In the genomic region with DNA sequence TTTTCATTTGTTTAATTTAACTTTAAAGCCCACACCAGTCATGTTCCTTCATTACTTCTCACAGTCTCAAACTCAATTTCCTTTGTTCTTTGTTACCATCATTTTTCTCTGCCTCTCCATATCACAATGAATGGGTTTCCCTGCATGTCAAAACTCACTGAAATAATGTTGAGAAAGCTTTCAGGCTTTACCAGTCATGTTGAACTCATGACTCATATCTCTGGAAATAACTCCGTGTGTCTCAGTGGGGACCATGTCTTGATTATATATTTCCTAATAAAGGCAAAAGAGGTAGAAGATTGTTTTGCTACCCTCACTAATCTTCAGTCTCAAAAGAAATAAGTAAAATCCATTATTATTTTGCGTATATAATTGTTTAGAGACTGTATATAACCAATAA, we compare ENCODE assay signal across 15 cellular contexts.
DNase-seq lines count a peak whose midpoint lies in the region; ATAC-seq and TF ChIP-seq lines count a peak whose summit lies in the region.
"Had no signal": no experiment of that assay in that cellular context is flagged by ENCODE, and none has a peak within 500 bp of the region (broad histone marks: within the 10 kb centered on the region; RNA-seq: fewer than 3 reads in every experiment).

No MANE protein-coding gene starts in this region.

- H3K27ac ChIP-seq in tibial artery: peak overlapping the region; percentile 81
- H3K27ac ChIP-seq: HL-60 had no signal

- no peak overlapping the region for H3K4me3 ChIP-seq in cardiac fibroblast (replicated peaks in 1 of 2; ENCODE audit: low read depth in 2 of 2, low read length in 2 of 2)
- no peak overlapping the region for H3K4me3 ChIP-seq in tibial artery

- DNase-seq in HT1080 (ENCODE audit: low read depth) (peak; percentile 59), cardiac fibroblast (ENCODE audit: low read depth in 2 of 2) (peak; percentile 79 to 93), left ventricle myocardium superior (no peak), tibial artery (no peak), NCI-H187 (lab: John Stamatoyannopoulos, UW) (no peak), UCSD-AML1 (lab: John Stamatoyannopoulos, UW; ENCODE audit: unreplicated experiment) (no peak)
- DNase-seq in activated T-cell treated with anti-CD3 and anti-CD28 coated beads, Interleukin-2, amount 50 U/mL, for 24 hours: no peak
- DNase-seq: NCI-H1092 treated with DMSO at 0.1 percent for 48 hours, NCI-H526 treated with DMSO at 0.1 percent for 48 hours had no signal

- no peaks in the 10 kb centered on the region for H3K36me3 Mint-ChIP-seq in activated T-cell treated with anti-CD3 and anti-CD28 coated beads, Interleukin-2, amount 50 U/mL, for 24 hours (ENCODE audit: low read depth)
- H3K36me3 Mint-ChIP-seq: stimulated activated memory B cell treated with anti-CD40 and anti-IgM and Interleukin-4, amounts not matched to agents 10 μg/mL and 1 μg/mL and 100 μg/mL, for 72 hours had no signal

- no peak overlapping the region for H3K4me3 Mint-ChIP-seq in activated T-cell treated with anti-CD3 and anti-CD28 coated beads, Interleukin-2, amount 50 U/mL, for 24 hours
- H3K4me3 Mint-ChIP-seq: activated T-helper 17 cell treated with anti-CD3 and anti-CD28 coated beads, Interleukin-2, amount 50 U/mL, for 72 hours; dendritic cell treated with granulocyte-macrophage colony-stimulating factor and Interleukin-4, amounts not matched to agents 40 ng/mL and 50 ng/mL, for 4 days; stimulated activated memory B cell treated with anti-CD40 and anti-IgM and Interleukin-4, amounts not matched to agents 10 μg/mL and 1 μg/mL and 100 μg/mL, for 72 hours had no signal

- intact Hi-C loops in left ventricle myocardium superior (cut with micrococcal nuclease): no loop called here
- intact Hi-C loops in tibial artery (cut with DNase I; ENCODE audit: low total_unique reads): loop anchor here (5.0 kb wide), 1 partner anchor 873 kb away; no protein-coding TSS in a partner anchor

- H3K27me3 Mint-ChIP-seq in activated T-cell treated with anti-CD3 and anti-CD28 coated beads, Interleukin-2, amount 50 U/mL, for 24 hours: no peaks in the 10 kb centered on the region
- H3K27me3 Mint-ChIP-seq: activated T-helper 17 cell treated with anti-CD3 and anti-CD28 coated beads, Interleukin-2, amount 50 U/mL, for 72 hours; dendritic cell treated with granulocyte-macrophage colony-stimulating factor and Interleukin-4, amounts not matched to agents 40 ng/mL and 50 ng/mL, for 4 days; stimulated activated memory B cell treated with anti-CD40 and anti-IgM and Interleukin-4, amounts not matched to agents 10 μg/mL and 1 μg/mL and 100 μg/mL, for 72 hours had no signal

- no peak for TF ChIP-seq CTCF in cardiac fibroblast (IDR thresholded peaks at IDR 0.05; ENCODE audit: low read depth, low read length)
- TF ChIP-seq CTCF in tibial artery (IDR thresholded peaks at IDR 0.05): no peak

- H3K27ac Mint-ChIP-seq in activated T-cell treated with anti-CD3 and anti-CD28 coated beads, Interleukin-2, amount 50 U/mL, for 24 hours: no peak overlapping the region
- H3K27ac Mint-ChIP-seq: activated T-helper 17 cell treated with anti-CD3 and anti-CD28 coated beads, Interleukin-2, amount 50 U/mL, for 72 hours; dendritic cell treated with granulocyte-macrophage colony-stimulating factor and Interleukin-4, amounts not matched to agents 40 ng/mL and 50 ng/mL, for 4 days; stimulated activated memory B cell treated with anti-CD40 and anti-IgM and Interleukin-4, amounts not matched to agents 10 μg/mL and 1 μg/mL and 100 μg/mL, for 72 hours had no signal

- no peaks in the 10 kb centered on the region for H3K4me1 Mint-ChIP-seq in activated T-cell treated with anti-CD3 and anti-CD28 coated beads, Interleukin-2, amount 50 U/mL, for 24 hours (ENCODE audit: low read depth)
- H3K4me1 Mint-ChIP-seq: activated T-helper 17 cell treated with anti-CD3 and anti-CD28 coated beads, Interleukin-2, amount 50 U/mL, for 72 hours; stimulated activated memory B cell treated with anti-CD40 and anti-IgM and Interleukin-4, amounts not matched to agents 10 μg/mL and 1 μg/mL and 100 μg/mL, for 72 hours had no signal

- H3K36me3 ChIP-seq in tibial artery: no peaks in the 10 kb centered on the region

- no peaks in the 10 kb centered on the region for H3K9me3 ChIP-seq in tibial artery

- no peaks in the 10 kb centered on the region for H3K27me3 ChIP-seq in tibial artery

- peaks cover 0 to 59% (median 28%) of the 10 kb centered on the region in 4 donors for H3K4me1 ChIP-seq in tibial artery

- no peaks in the 10 kb centered on the region for H3K9me3 Mint-ChIP-seq in activated T-cell treated with anti-CD3 and anti-CD28 coated beads, Interleukin-2, amount 50 U/mL, for 24 hours
- H3K9me3 Mint-ChIP-seq: activated T-helper 17 cell treated with anti-CD3 and anti-CD28 coated beads, Interleukin-2, amount 50 U/mL, for 72 hours; dendritic cell treated with granulocyte-macrophage colony-stimulating factor and Interleukin-4, amounts not matched to agents 40 ng/mL and 50 ng/mL, for 4 days; stimulated activated memory B cell treated with anti-CD40 and anti-IgM and Interleukin-4, amounts not matched to agents 10 μg/mL and 1 μg/mL and 100 μg/mL, for 72 hours had no signal

- ATAC-seq in left ventricle myocardium superior (peak; percentile 70), GM21360 (IDR thresholded peaks at IDR 0.05; ENCODE audit: unreplicated experiment) (no peak)
- ATAC-seq: activated T-helper 17 cell treated with anti-CD3 and anti-CD28 coated beads, Interleukin-2, amount 50 U/mL, for 72 hours; SK-N-SH treated with all-trans-retinoic acid at 6 μM for 48 hours; stimulated activated memory B cell treated with anti-CD40 and anti-IgM and Interleukin-4, amounts not matched to agents 10 μg/mL and 1 μg/mL and 100 μg/mL, for 72 hours had no signal

Comparison
In these comparisons a context has a peak if more than half of its experiments do, and no peak if none do; other contexts are left out.
1. DNase-seq: peak in HT1080 (single experiment) and cardiac fibroblast (2 of 2); none in left ventricle myocardium superior (single experiment), tibial artery (0 of 2), NCI-H187 (0 of 2), activated T-cell treated with anti-CD3 and anti-CD28 coated beads, Interleukin-2, amount 50 U/mL, for 24 hours (single experiment) and UCSD-AML1 (single experiment).